Comparison of ENCODE assay signal across 9 cellular contexts in the genomic region with DNA sequence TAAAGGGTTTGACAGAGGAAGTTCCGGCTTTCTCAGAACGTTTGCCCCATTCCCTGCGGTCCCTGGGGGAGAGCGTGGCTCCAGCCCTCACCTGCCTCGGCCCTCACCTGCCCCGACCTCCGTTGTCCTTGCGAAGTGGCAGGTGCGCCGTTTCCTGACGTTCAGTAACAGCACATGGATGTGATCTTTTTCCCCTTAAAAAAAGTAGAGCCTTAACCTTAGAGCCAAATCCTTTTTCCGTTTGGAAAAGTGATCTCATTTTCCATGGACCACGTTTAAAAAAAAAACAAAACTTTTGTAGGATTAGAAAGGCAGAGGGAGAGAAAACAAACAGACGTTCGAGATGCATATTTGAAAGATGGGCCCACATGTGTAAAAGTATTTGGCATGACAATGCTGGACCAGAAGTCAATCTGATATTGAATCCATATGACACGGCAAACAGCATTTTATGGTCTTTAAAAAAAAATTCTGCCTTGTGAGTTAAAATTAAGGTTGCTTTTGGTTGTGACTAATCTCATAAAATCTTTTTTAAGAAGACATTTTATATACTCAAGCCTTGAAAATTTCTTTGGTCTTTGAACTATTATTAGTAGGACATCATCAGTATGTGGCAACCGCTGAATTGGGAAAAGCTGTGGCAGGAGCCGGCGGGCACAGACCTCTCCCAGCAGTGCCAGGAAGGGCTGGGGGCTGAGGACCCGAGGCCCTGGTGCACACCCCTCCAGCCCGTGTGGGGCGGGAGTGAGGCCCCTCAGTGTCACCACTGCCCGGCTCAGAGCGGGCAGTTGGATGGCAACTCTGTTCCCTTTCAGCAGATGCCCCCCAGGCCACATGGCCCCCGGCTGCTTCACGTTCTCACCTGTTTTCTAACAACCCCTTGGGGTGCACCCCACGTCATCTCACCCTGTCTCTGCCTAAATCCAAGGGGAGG. TPM values are rescaled to one million over a fixed set of nuclear protein-coding genes. Genes with fewer than 3 reads are reported as not detected.
DNase-seq lines count a peak whose midpoint lies in the region; ATAC-seq and TF ChIP-seq lines count a peak whose summit lies in the region.
"Had no signal": no experiment of that assay in that cellular context is flagged by ENCODE, and none has a peak within 500 bp of the region (broad histone marks: within the 10 kb centered on the region; RNA-seq: fewer than 3 reads in every experiment).

No MANE protein-coding gene starts in this region.

- no peaks in the 10 kb centered on the region for H4K20me1 ChIP-seq in PC-9 (ENCODE audit: insufficient read depth)

- H3K4me3 Mint-ChIP-seq in stimulated activated effector memory CD8-positive, alpha-beta T cell treated with anti-CD3 and anti-CD28 coated beads, Interleukin-12 subunit alpha, Interleukin-12 subunit beta, amount 100 ng/mL, for 72 hours = peak overlapping the region; percentile 54
- H3K4me3 Mint-ChIP-seq: CD4-positive, CD25-positive, alpha-beta regulatory T cell had no signal

- peak; percentile 6 for ATAC-seq in HG02763 (IDR thresholded peaks at IDR 0.05; ENCODE audit: unreplicated experiment)
- no peak for ATAC-seq in stimulated activated effector memory CD8-positive, alpha-beta T cell treated with anti-CD3 and anti-CD28 coated beads, Interleukin-12 subunit alpha, Interleukin-12 subunit beta, amount 100 ng/mL, for 72 hours

- H3K9me3 ChIP-seq in PC-9 (ENCODE audit: insufficient read depth, low read depth) = no peaks in the 10 kb centered on the region

- no peak overlapping the region for H3K4me2 ChIP-seq in PC-9

- no peak for TF ChIP-seq CTCF in PC-9 (conservative IDR thresholded peaks at IDR 0.05)

- TSS peak; percentile 63 for BruUV-seq in PC-9 (replicated peaks; lab: Mats Ljungman, UMichigan)

- DNase-seq in NCI-H2081 (lab: John Stamatoyannopoulos, UW) (peak; percentile 96 to 98), NCI-H2081 treated with DMSO at 0.1 percent for 48 hours (lab: John Stamatoyannopoulos, UW) (no peak), PC-9 (no peak), fibroblast of peridontal ligament (ENCODE audit: extremely low read depth) (peak; percentile 98), GF-D8 (lab: John Stamatoyannopoulos, UW) (no peak), GOT3 (lab: John Stamatoyannopoulos, UW) (no peak)
- no peak for DNase-seq in stimulated activated effector memory CD8-positive, alpha-beta T cell treated with anti-CD3 and anti-CD28 coated beads, Interleukin-12 subunit alpha, Interleukin-12 subunit beta, amount 100 ng/mL, for 72 hours (ENCODE audit: low spot score in 2 of 2)

- H3K4me1 Mint-ChIP-seq in stimulated activated effector memory CD8-positive, alpha-beta T cell treated with anti-CD3 and anti-CD28 coated beads, Interleukin-12 subunit alpha, Interleukin-12 subunit beta, amount 100 ng/mL, for 72 hours = peaks cover 17% of the 10 kb centered on the region

- H3K4me1 ChIP-seq in PC-9 (replicated peaks; ENCODE audit: insufficient read depth) = peaks cover 3% of the 10 kb centered on the region

- H3K4me3 ChIP-seq in PC-9 = no peak overlapping the region

- no peak overlapping the region for H3K27ac ChIP-seq in PC-9

- POLR2A ChIA-PET in PC-9 (lab: Charles Lee; ENCODE audit: unreplicated experiment) = no interaction called here

- no peak overlapping the region for H2AFZ ChIP-seq in PC-9

- peaks cover 46% of the 10 kb centered on the region for H3K36me3 Mint-ChIP-seq in stimulated activated effector memory CD8-positive, alpha-beta T cell treated with anti-CD3 and anti-CD28 coated beads, Interleukin-12 subunit alpha, Interleukin-12 subunit beta, amount 100 ng/mL, for 72 hours
- H3K36me3 Mint-ChIP-seq: CD4-positive, CD25-positive, alpha-beta regulatory T cell had no signal

- H3K79me2 ChIP-seq in PC-9 (ENCODE audit: low read depth) = no peaks in the 10 kb centered on the region

- intact Hi-C loops in PC-9 (cut with micrococcal nuclease; ENCODE audit: unreplicated experiment) = loop anchor here (1.0 kb wide), 1 partner anchor 13 kb away; no protein-coding TSS in a partner anchor

- CTCF ChIA-PET in PC-9 (lab: Charles Lee) = no interaction called here

- no peaks in the 10 kb centered on the region for H3K9me2 ChIP-seq in PC-9 (ENCODE audit: insufficient read depth)

- no peaks in the 10 kb centered on the region for H3K27me3 ChIP-seq in PC-9 (ENCODE audit: insufficient read depth, low read depth)

- H3K9me3 Mint-ChIP-seq in stimulated activated effector memory CD8-positive, alpha-beta T cell treated with anti-CD3 and anti-CD28 coated beads, Interleukin-12 subunit alpha, Interleukin-12 subunit beta, amount 100 ng/mL, for 72 hours = no peaks in the 10 kb centered on the region
- H3K9me3 Mint-ChIP-seq: CD4-positive, CD25-positive, alpha-beta regulatory T cell had no signal

- no peaks in the 10 kb centered on the region for H3F3A ChIP-seq in PC-9 (ENCODE audit: insufficient read depth, low read depth)

- peak overlapping the region; percentile 96 for H3K27ac Mint-ChIP-seq in stimulated activated effector memory CD8-positive, alpha-beta T cell treated with anti-CD3 and anti-CD28 coated beads, Interleukin-12 subunit alpha, Interleukin-12 subunit beta, amount 100 ng/mL, for 72 hours
- H3K27ac Mint-ChIP-seq: CD4-positive, CD25-positive, alpha-beta regulatory T cell had no signal

- no peaks in the 10 kb centered on the region for H3K36me3 ChIP-seq in PC-9 (ENCODE audit: low read depth)

RNA-seq across cellular contexts. Expression of a gene that starts 42.4 kb away (rescaled TPM):
- 155 and 188 TPM in 2 replicates for total RNA-seq in PC-9 (2021)

Comparison
In these comparisons a context has a peak if more than half of its experiments do, and no peak if none do; other contexts are left out.
1. DNase-seq: peak in NCI-H2081 (2 of 2) and fibroblast of peridontal ligament (single experiment); none in NCI-H2081 treated with DMSO at 0.1 percent for 48 hours (single experiment), PC-9 (0 of 2), stimulated activated effector memory CD8-positive, alpha-beta T cell treated with anti-CD3 and anti-CD28 coated beads, Interleukin-12 subunit alpha, Interleukin-12 subunit beta, amount 100 ng/mL, for 72 hours (0 of 2), GF-D8 (single experiment) and GOT3 (single experiment).